Comparison of ENCODE assay signal across 28 cellular contexts in genomic region chr12:132918680-132919079, GRCh38.
"Had no signal": no experiment of that assay in that cellular context is flagged by ENCODE, and none has a peak within 500 bp of the region (broad histone marks: within the 10 kb centered on the region; RNA-seq: fewer than 3 reads in every experiment).

No MANE protein-coding gene starts in this region.

- H3K27ac ChIP-seq: left lung, neural progenitor cell, neutrophil, ovary, prostate gland, spleen, tibial nerve, uterus had no signal

- H3K36me3 Mint-ChIP-seq: stimulated activated effector memory CD8-positive, alpha-beta T cell treated with anti-CD3 and anti-CD28 coated beads, Interleukin-12 subunit alpha, Interleukin-12 subunit beta, amount 100 ng/mL, for 72 hours had no signal

- H3K4me1 ChIP-seq: left lung, neural progenitor cell, prostate gland, spleen, tibial nerve, uterus had no signal

- H3K9ac ChIP-seq: neural progenitor cell had no signal

- H3K36me3 ChIP-seq: neutrophil, ovary, prostate gland, uterus had no signal

- H3K4me1 Mint-ChIP-seq: immature natural killer cell; mesothelial cell of epicardium; naive B cell; natural killer cell; nephron progenitor cell; neural progenitor cell; stimulated activated effector memory CD8-positive, alpha-beta T cell treated with anti-CD3 and anti-CD28 coated beads, Interleukin-12 subunit alpha, Interleukin-12 subunit beta, amount 100 ng/mL, for 72 hours had no signal

- H3K4me3 Mint-ChIP-seq: immature natural killer cell; mesothelial cell of epicardium; naive B cell; natural killer cell; nephron progenitor cell; neural progenitor cell; stimulated activated effector memory CD8-positive, alpha-beta T cell treated with anti-CD3 and anti-CD28 coated beads, Interleukin-12 subunit alpha, Interleukin-12 subunit beta, amount 100 ng/mL, for 72 hours; stimulated activated naive CD8-positive, alpha-beta T cell treated with anti-CD3 and anti-CD28 coated beads, Interleukin-15, Interleukin-2, amounts not matched to agents 100 ng/mL and 50 ng/mL, for 24 hours; type B pancreatic cell had no signal

- H3K27me3 Mint-ChIP-seq: naive B cell; stimulated activated naive CD8-positive, alpha-beta T cell treated with anti-CD3 and anti-CD28 coated beads, Interleukin-15, Interleukin-2, amounts not matched to agents 100 ng/mL and 50 ng/mL, for 24 hours; type B pancreatic cell had no signal

- H3K4me2 ChIP-seq: neural progenitor cell had no signal

- DNase-seq: hypothalamus; immature natural killer cell; kidney; left colon; left lung; mesendoderm; naive B cell; natural killer cell; nephron progenitor cell; occipital lobe; ovary; retina; right cardiac atrium; small intestine; spleen; stimulated activated CD4-positive, alpha-beta T cell treated with anti-CD3 and anti-CD28 coated beads, Interleukin-4, amount 100 ng/mL, for 24 hours; stimulated activated naive CD4-positive, alpha-beta T cell; substantia nigra; uterus had no signal

- H3K4me3 ChIP-seq: left lung, lung, neural progenitor cell, ovary, prostate gland, spleen, tibial nerve, uterus had no signal

- H3K27me3 ChIP-seq: left lung, neural progenitor cell, neutrophil, ovary, spleen, tibial nerve, uterus had no signal

- H3K27ac Mint-ChIP-seq: immature natural killer cell; mesothelial cell of epicardium; naive B cell; natural killer cell; nephron progenitor cell; neural progenitor cell; stimulated activated effector memory CD8-positive, alpha-beta T cell treated with anti-CD3 and anti-CD28 coated beads, Interleukin-12 subunit alpha, Interleukin-12 subunit beta, amount 100 ng/mL, for 72 hours; stimulated activated naive CD8-positive, alpha-beta T cell treated with anti-CD3 and anti-CD28 coated beads, Interleukin-15, Interleukin-2, amounts not matched to agents 100 ng/mL and 50 ng/mL, for 24 hours; type B pancreatic cell had no signal
